Comparison of ENCODE assay signal across 8 cellular contexts in genomic region chr14:54773171-54774006, GRCh38.
A peak's percentile ranks its signal among the peaks of the same experiment; 100 is the strongest.
DNase-seq lines count a peak whose midpoint lies in the region; ATAC-seq and TF ChIP-seq lines count a peak whose summit lies in the region.

No MANE protein-coding gene starts in this region.

- H3K36me3 ChIP-seq in mesodermal cell (ENCODE audit: control insufficient read depth, insufficient read depth, low read length), result peaks cover 77% of the 10 kb centered on the region

- H3K4me3 ChIP-seq in AG09309 (ENCODE audit: control insufficient read depth, low read depth, low read length) (no peak overlapping the region), mesodermal cell (ENCODE audit: extremely low read depth, insufficient read depth, low read length, poor library complexity, severe bottlenecking) (no peak overlapping the region)

- 31 to 39% methylated on average over 14 to 19 of the region's 19 CpGs for WGBS in mesodermal cell (ENCODE audit: insufficient coverage in 2 of 2), 2 experiments

- peak; percentile 59 for ATAC-seq in GM18873 (IDR thresholded peaks at IDR 0.05; ENCODE audit: low FRiP score, unreplicated experiment)
- ATAC-seq in HG03558 (IDR thresholded peaks at IDR 0.05; ENCODE audit: extremely low read depth, unreplicated experiment), result peak; percentile 42
- ATAC-seq in activated CD8-positive, alpha-beta memory T cell treated with anti-CD3 and anti-CD28 coated beads, Interleukin-2, amount 10 ng/mL, durations not matched to agents 7 days and 5 days, result peak; percentile 83

- H3K9me3 Mint-ChIP-seq in activated CD8-positive, alpha-beta memory T cell treated with anti-CD3 and anti-CD28 coated beads, Interleukin-2, amount 10 ng/mL, durations not matched to agents 7 days and 5 days (ENCODE audit: low read depth), result no peaks in the 10 kb centered on the region
- H3K9me3 Mint-ChIP-seq in endothelial cell (ENCODE audit: unreplicated experiment), result no peaks in the 10 kb centered on the region

- peaks cover 58% of the 10 kb centered on the region for H3K27me3 Mint-ChIP-seq in activated CD8-positive, alpha-beta memory T cell treated with anti-CD3 and anti-CD28 coated beads, Interleukin-2, amount 10 ng/mL, durations not matched to agents 7 days and 5 days
- H3K27me3 Mint-ChIP-seq in endothelial cell (ENCODE audit: unreplicated experiment), result peaks cover 8% of the 10 kb centered on the region

- CTCF ChIA-PET in activated CD8-positive, alpha-beta memory T cell treated with anti-CD3 and anti-CD28 coated beads, Interleukin-2, amount 10 ng/mL, durations not matched to agents 7 days and 5 days (lab: Charles Lee), result interaction anchor here (0.6 to 6.8 kb wide), 54 partner anchors 9 to 1015 kb away, joined by 3 to 246 read pairs (median 6); partner anchors contain the start of genes CDKN3, CGRRF1 and SAMD4A

- peak overlapping the region; percentile 84 for H3K27ac Mint-ChIP-seq in activated CD8-positive, alpha-beta memory T cell treated with anti-CD3 and anti-CD28 coated beads, Interleukin-2, amount 10 ng/mL, durations not matched to agents 7 days and 5 days
- H3K27ac Mint-ChIP-seq in endothelial cell (ENCODE audit: unreplicated experiment), result peak overlapping the region; percentile 86

- TF ChIP-seq CTCF in AG09309 (IDR thresholded peaks at IDR 0.05; ENCODE audit: control insufficient read depth, insufficient read depth, low read depth, low read length, missing control alignments) (peak; percentile 76), endothelial cell (IDR thresholded peaks at IDR 0.05; ENCODE audit: unreplicated experiment) (no peak)

- H3K36me3 Mint-ChIP-seq in activated CD8-positive, alpha-beta memory T cell treated with anti-CD3 and anti-CD28 coated beads, Interleukin-2, amount 10 ng/mL, durations not matched to agents 7 days and 5 days, result no peaks in the 10 kb centered on the region
- peaks cover 3% of the 10 kb centered on the region for H3K36me3 Mint-ChIP-seq in endothelial cell (ENCODE audit: low read depth, unreplicated experiment)

- peak; percentile 99 for DNase-seq in AG09309 (ENCODE audit: low read depth)
- DNase-seq in NCI-H82 treated with DMSO at 0.1 percent for 48 hours (lab: John Stamatoyannopoulos, UW; ENCODE audit: unreplicated experiment), result peak; percentile 11
- DNase-seq in activated CD8-positive, alpha-beta memory T cell treated with anti-CD3 and anti-CD28 coated beads, Interleukin-2, amount 10 ng/mL, durations not matched to agents 7 days and 5 days, result peak; percentile 93
- peak; percentile 74 for DNase-seq in endothelial cell (ENCODE audit: low spot score)
- peak; percentile 37 for DNase-seq in stimulated activated CD8-positive, alpha-beta memory T cell treated with anti-CD3 and anti-CD28 coated beads, Interleukin-15, amount 100 ng/mL, for 24 hours (ENCODE audit: low read depth)

- peak overlapping the region; percentile 43 for H3K4me3 Mint-ChIP-seq in activated CD8-positive, alpha-beta memory T cell treated with anti-CD3 and anti-CD28 coated beads, Interleukin-2, amount 10 ng/mL, durations not matched to agents 7 days and 5 days
- H3K4me3 Mint-ChIP-seq in endothelial cell (ENCODE audit: unreplicated experiment), result peak overlapping the region; percentile 71

- H3K27ac ChIP-seq in mesodermal cell (ENCODE audit: low read depth, low read length, severe bottlenecking), result peak overlapping the region; percentile 99

- H3K4me1 Mint-ChIP-seq in activated CD8-positive, alpha-beta memory T cell treated with anti-CD3 and anti-CD28 coated beads, Interleukin-2, amount 10 ng/mL, durations not matched to agents 7 days and 5 days, result peaks cover 47% of the 10 kb centered on the region
- H3K4me1 Mint-ChIP-seq in endothelial cell (ENCODE audit: unreplicated experiment), result peaks cover 14% of the 10 kb centered on the region

- peaks cover 29% of the 10 kb centered on the region for H3K4me1 ChIP-seq in mesodermal cell (ENCODE audit: control insufficient read depth, insufficient read depth, low read length, poor library complexity, severe bottlenecking)

- no peaks in the 10 kb centered on the region for H3K9me3 ChIP-seq in mesodermal cell (ENCODE audit: control insufficient read depth, low read length)

Comparison
In these comparisons a context has a peak if more than half of its experiments do, and no peak if none do; other contexts are left out.
1. DNase-seq: peak in every context shown above with its lines; median percentile 99 in AG09309; 93 in activated CD8-positive, alpha-beta memory T cell treated with anti-CD3 and anti-CD28 coated beads, Interleukin-2, amount 10 ng/mL, durations not matched to agents 7 days and 5 days; 74 in endothelial cell; 37 in stimulated activated CD8-positive, alpha-beta memory T cell treated with anti-CD3 and anti-CD28 coated beads, Interleukin-15, amount 100 ng/mL, for 24 hours; 11 in NCI-H82 treated with DMSO at 0.1 percent for 48 hours.